ENCODE assay signal across 18 cellular contexts in genomic region chr2:44551001-44551400, GRCh38.
"Had no signal": no experiment of that assay in that cellular context is flagged by ENCODE, and none has a peak within 500 bp of the region (broad histone marks: within the 10 kb centered on the region; RNA-seq: fewer than 3 reads in every experiment).

No MANE protein-coding gene starts in this region.

- H3K4me3 ChIP-seq: left lung, spleen, tibial artery had no signal

- H3K4me3 Mint-ChIP-seq: activated naive CD8-positive, alpha-beta T cell treated with anti-CD3 and anti-CD28 coated beads for 36 hours; effector memory CD8-positive, alpha-beta T cell had no signal

- H3K9me3 ChIP-seq: left lung, spleen, tibial artery had no signal

- H3K4me1 ChIP-seq: left lung, spleen had no signal

- H3K9me3 Mint-ChIP-seq: activated naive CD8-positive, alpha-beta T cell treated with anti-CD3 and anti-CD28 coated beads for 36 hours; effector memory CD8-positive, alpha-beta T cell had no signal

- H3K36me3 ChIP-seq: left lung, tibial artery had no signal

- ATAC-seq: effector memory CD8-positive, alpha-beta T cell; left lung had no signal

- DNase-seq: activated CD4-positive, alpha-beta T cell treated with anti-CD3 and anti-CD28 coated beads, Interleukin-2, amount 50 U/mL, for 1 hour; activated naive CD4-positive, alpha-beta T cell; activated naive CD8-positive, alpha-beta T cell treated with anti-CD3 and anti-CD28 coated beads for 36 hours; amniotic stem cell; caudate nucleus; effector memory CD8-positive, alpha-beta T cell; erythroblast; foreskin melanocyte; hypothalamus; islet precursor cell; left lung; occipital lobe; posterior cingulate gyrus; retina; spleen; stimulated activated naive CD4-positive, alpha-beta T cell treated with Interleukin-2 at 50 U/mL for 16 hours; T-helper 9 cell; tibial artery had no signal

- H3K27me3 ChIP-seq: left lung, spleen, tibial artery had no signal

- H3K27ac ChIP-seq: left lung, spleen, tibial artery had no signal

- H3K27ac Mint-ChIP-seq: activated naive CD8-positive, alpha-beta T cell treated with anti-CD3 and anti-CD28 coated beads for 36 hours; effector memory CD8-positive, alpha-beta T cell had no signal

- H3K27me3 Mint-ChIP-seq: activated naive CD8-positive, alpha-beta T cell treated with anti-CD3 and anti-CD28 coated beads for 36 hours; effector memory CD8-positive, alpha-beta T cell had no signal
